Comparison of ENCODE assay signal across 8 cellular contexts in the genomic region with DNA sequence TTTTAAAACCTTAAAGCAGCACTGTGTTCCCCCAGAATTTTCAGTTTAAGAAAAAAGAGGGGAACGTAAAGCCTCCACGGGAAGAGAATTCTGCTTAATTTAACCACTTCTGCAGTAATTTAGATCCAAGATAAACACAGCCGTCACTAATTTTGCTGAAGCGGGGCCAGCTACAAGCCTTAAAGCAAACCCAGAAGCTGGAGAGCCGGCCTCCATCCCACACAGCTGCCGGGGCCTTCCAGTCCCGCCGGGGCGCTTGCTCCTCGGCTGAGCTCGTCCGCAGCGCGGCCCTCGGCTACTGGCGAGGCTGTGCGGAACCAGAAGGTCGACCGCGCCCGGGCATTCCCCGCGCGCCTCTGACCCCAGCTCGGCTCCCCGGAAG. TPM values are rescaled to one million over a fixed set of nuclear protein-coding genes. Genes with fewer than 3 reads are reported as not detected.
DNase-seq lines count a peak whose midpoint lies in the region; ATAC-seq, FAIRE-seq and TF ChIP-seq lines count a peak whose summit lies in the region.

No MANE protein-coding gene starts in this region.

- H2AFZ ChIP-seq in astrocyte (ENCODE audit: low read depth, low read length) = no peak overlapping the region

- H3K36me3 ChIP-seq in BLaER1 treated with 17β-estradiol and CSF1 and Interleukin-3, amounts not matched to agents 10 nM and 100 nM = peaks cover 22 to 32% (median 28%) of the 10 kb centered on the region in 11 experiments
- peaks cover 11% of the 10 kb centered on the region for H3K36me3 ChIP-seq in astrocyte (ENCODE audit: insufficient read depth, low read length)

- peaks cover 52 to 54% (median 54%) of the 10 kb centered on the region in 11 experiments for H4K20me1 ChIP-seq in BLaER1 treated with 17β-estradiol and CSF1 and Interleukin-3, amounts not matched to agents 10 nM and 100 nM
- H4K20me1 ChIP-seq in astrocyte (ENCODE audit: insufficient read depth, low read length) = peaks cover 51% of the 10 kb centered on the region

- H3K36me3 Mint-ChIP-seq in astrocyte (ENCODE audit: low read depth, unreplicated experiment) = peaks cover 3% of the 10 kb centered on the region

- H3K27me3 Mint-ChIP-seq in astrocyte (ENCODE audit: low read depth, unreplicated experiment) = no peaks in the 10 kb centered on the region

- H3K4me1 Mint-ChIP-seq in astrocyte (ENCODE audit: low read depth, unreplicated experiment) = peaks cover 29% of the 10 kb centered on the region

- peak overlapping the region; percentile 94 for H3K27ac Mint-ChIP-seq in astrocyte (ENCODE audit: unreplicated experiment)

- no peak for TF ChIP-seq CTCF in astrocyte (IDR thresholded peaks at IDR 0.05; ENCODE audit: insufficient read depth, low read depth, low read length)

- no peaks in the 10 kb centered on the region for H3K9me3 ChIP-seq in BLaER1 treated with 17β-estradiol and CSF1 and Interleukin-3, amounts not matched to agents 10 nM and 100 nM (replicated peaks in 1 of 11)
- no peaks in the 10 kb centered on the region for H3K9me3 ChIP-seq in astrocyte (ENCODE audit: insufficient read depth, low read depth, low read length)

- no peak for FAIRE-seq in astrocyte (lab: Jason Lieb, UNC)

- H3K9ac ChIP-seq in BLaER1 treated with 17β-estradiol and CSF1 and Interleukin-3, amounts not matched to agents 10 nM and 100 nM = peak overlapping the region; percentile 97 to 99 (median 98)
- peak overlapping the region; percentile 98 for H3K9ac ChIP-seq in astrocyte (ENCODE audit: low read length)

- H3K4me3 Mint-ChIP-seq in astrocyte (ENCODE audit: unreplicated experiment) = peak overlapping the region; percentile 92

- peak overlapping the region; percentile 97 to 100 (median 99) for H3K27ac ChIP-seq in BLaER1 treated with 17β-estradiol and CSF1 and Interleukin-3, amounts not matched to agents 10 nM and 100 nM
- H3K27ac ChIP-seq in astrocyte (ENCODE audit: low read depth, low read length) (peak overlapping the region; percentile 96), temporal lobe (ENCODE audit: low read depth, low read length) (peak overlapping the region; percentile 96)

- DNase-seq in HT-29 (ENCODE audit: low spot score) = peak; percentile 64
- DNase-seq in astrocyte (ENCODE audit: low read depth) = peak; percentile 4
- DNase-seq in left colon = peak in 1 of 2 donors; percentile 50
- no peak for DNase-seq in NCI-H1436 treated with DMSO at 0.1 percent for 48 hours (lab: John Stamatoyannopoulos, UW)
- DNase-seq in retina = no peak
- DNase-seq in NCI-H774 (lab: John Stamatoyannopoulos, UW) = no peak

- intact Hi-C loops in left colon (cut with DNase I, micrococcal nuclease) = no loop called here

- H3K4me3 ChIP-seq in BLaER1 treated with 17β-estradiol and CSF1 and Interleukin-3, amounts not matched to agents 10 nM and 100 nM = peak overlapping the region; percentile 88 to 98 (median 94)
- H3K4me3 ChIP-seq in astrocyte (ENCODE audit: insufficient read depth, low read depth, low read length) = peak overlapping the region; percentile 81

- peak overlapping the region; percentile 89 to 99 (median 95) for H3K4me2 ChIP-seq in BLaER1 treated with 17β-estradiol and CSF1 and Interleukin-3, amounts not matched to agents 10 nM and 100 nM
- H3K4me2 ChIP-seq in astrocyte (ENCODE audit: low read length) = peak overlapping the region; percentile 95

- H3K27me3 ChIP-seq in BLaER1 treated with 17β-estradiol and CSF1 and Interleukin-3, amounts not matched to agents 10 nM and 100 nM = no peaks in the 10 kb centered on the region
- no peaks in the 10 kb centered on the region for H3K27me3 ChIP-seq in astrocyte (ENCODE audit: insufficient read depth, low read length)

- peaks cover 2% of the 10 kb centered on the region for H3K9me3 Mint-ChIP-seq in astrocyte (ENCODE audit: unreplicated experiment)

- H3K79me2 ChIP-seq in astrocyte (ENCODE audit: insufficient read depth, low read length) = peaks cover 59% of the 10 kb centered on the region

- H3K4me1 ChIP-seq in BLaER1 treated with 17β-estradiol and CSF1 and Interleukin-3, amounts not matched to agents 10 nM and 100 nM = peaks cover 28 to 54% (median 42%) of the 10 kb centered on the region in 10 experiments
- H3K4me1 ChIP-seq in astrocyte (ENCODE audit: insufficient read depth, low read length) = peaks cover 29% of the 10 kb centered on the region

- peak; percentile 18 for ATAC-seq in left colon

RNA-seq across cellular contexts. Expression of a gene that starts 1.0 kb away (rescaled TPM):
- total RNA-seq in HT-29 (2014; rRNA removed; shearing (Covaris generic)) = 279 and 308 TPM in 2 replicates
- total RNA-seq in astrocyte (118 and 157 TPM in 2 replicates), left colon (100 to 1,000 TPM; 116 to 121 TPM), temporal lobe (103 TPM)

Comparison
In these comparisons a context has a peak if more than half of its experiments do, and no peak if none do; other contexts are left out.
1. DNase-seq: peak in HT-29 (single experiment) and astrocyte (single experiment); none in NCI-H1436 treated with DMSO at 0.1 percent for 48 hours (single experiment), retina (single experiment) and NCI-H774 (single experiment).
2. Peak in every context shown above with its lines, with median percentiles within 50 percentile points of each other: H3K27ac ChIP-seq.